17 cellular contexts compared by ENCODE assay signal in the genomic region with DNA sequence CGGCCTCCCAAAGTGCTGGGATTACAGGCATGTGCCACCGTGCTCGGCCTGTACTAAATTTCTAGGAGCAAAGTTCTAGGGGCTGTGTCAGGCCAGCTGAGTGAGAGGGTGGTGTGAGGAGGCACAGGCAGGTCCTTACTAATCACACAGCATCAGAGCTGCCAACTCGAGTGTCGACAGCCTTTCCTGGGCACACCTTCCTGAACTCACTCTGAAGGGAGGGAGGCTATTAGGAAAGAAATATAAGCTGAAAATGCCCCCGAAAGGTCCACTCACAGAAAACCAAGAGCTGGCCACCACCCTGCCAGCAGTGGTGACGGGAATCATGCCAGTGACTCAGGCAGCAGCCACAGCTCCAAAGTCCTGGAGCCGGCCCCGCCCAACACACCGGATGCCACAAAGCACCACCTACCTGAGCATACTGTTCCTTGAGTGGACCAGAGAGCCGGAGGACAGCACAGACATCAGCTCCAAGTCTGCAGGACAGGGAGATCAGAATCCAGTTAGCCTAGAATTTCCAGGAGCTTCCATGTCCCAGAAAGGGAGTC. TPM values are rescaled to one million over a fixed set of nuclear protein-coding genes. Genes with fewer than 3 reads are reported as not detected.
DNase-seq lines count a peak whose midpoint lies in the region; ATAC-seq, FAIRE-seq and TF ChIP-seq lines count a peak whose summit lies in the region.
"Had no signal": no experiment of that assay in that cellular context is flagged by ENCODE, and none has a peak within 500 bp of the region (broad histone marks: within the 10 kb centered on the region; RNA-seq: fewer than 3 reads in every experiment).

No MANE protein-coding gene starts in this region.

- H3K4me3 ChIP-seq in HEK293 (ENCODE audit: low read depth, low read length) = no peak overlapping the region
- peak overlapping the region in 2 of 3 experiments; percentile 20 to 57; a peak in 3 of 6 replicates for H3K4me3 ChIP-seq in HepG2 (replicated peaks in 1 of 3; ENCODE audit: insufficient read depth in 1 of 3, low read depth in 2 of 3, low read length in 3 of 3)

- H3K9me3 ChIP-seq in HEK293 (ENCODE audit: control insufficient read depth, insufficient read depth, low read depth, low read length) = no peaks in the 10 kb centered on the region
- no peaks in the 10 kb centered on the region for H3K9me3 ChIP-seq in HepG2 (ENCODE audit: low read length)

- CTCF ChIA-PET in HEK293 (lab: Yijun Ruan, JAX) = interaction anchor here (0.7 to 1.1 kb wide), 2 partner anchors 41 to 54 kb away, joined by 4 to 6 read pairs; no protein-coding TSS in a partner anchor
- CTCF ChIA-PET in HepG2 (lab: Yijun Ruan, JAX; ENCODE audit: low intra/inter-chr PET ratio, low total read pairs) = no interaction called here

- peaks cover 28% of the 10 kb centered on the region for H3K36me3 Mint-ChIP-seq in stimulated activated memory B cell treated with anti-CD40 and anti-IgM and Interleukin-4, amounts not matched to agents 10 μg/mL and 1 μg/mL and 100 μg/mL, for 72 hours

- peak overlapping the region; percentile 76 for H3K9ac ChIP-seq in HepG2 (ENCODE audit: insufficient read depth, low read depth, low read length)

- no peaks in the 10 kb centered on the region for H3K9me3 Mint-ChIP-seq in stimulated activated memory B cell treated with anti-CD40 and anti-IgM and Interleukin-4, amounts not matched to agents 10 μg/mL and 1 μg/mL and 100 μg/mL, for 72 hours
- H3K9me3 Mint-ChIP-seq: activated naive CD8-positive, alpha-beta T cell treated with anti-CD3 and anti-CD28 coated beads, Interleukin-2, amount 10 ng/mL, durations not matched to agents 7 days and 5 days; CD4-positive, alpha-beta memory T cell; stimulated activated effector memory CD8-positive, alpha-beta T cell treated with anti-CD3 and anti-CD28 coated beads, Interleukin-12 subunit alpha, Interleukin-12 subunit beta, amount 100 ng/mL, for 72 hours had no signal

- H3K36me3 ChIP-seq in HEK293 (ENCODE audit: control insufficient read depth in 2 of 2, insufficient read depth in 1 of 2, low read length in 2 of 2) (peaks cover 4 to 34% of the 10 kb centered on the region in 2 experiments; a peak in 2 of 3 replicates), HepG2 (replicated peaks in 1 of 2; ENCODE audit: control insufficient read depth in 1 of 2, insufficient read depth in 2 of 2, low read length in 2 of 2) (no peaks in the 10 kb centered on the region; a peak in 1 of 5 replicates)

- DNase-seq in astrocyte of the hippocampus (ENCODE audit: low read depth, low spot score) (peak; percentile 61), HepG2 (ENCODE audit: low spot score) (peak; percentile 85), ureter (ENCODE audit: low spot score) (peak; percentile 81)
- no peak for DNase-seq in stimulated activated CD4-positive, alpha-beta T cell treated with anti-CD3 and anti-CD28 coated beads, Interleukin-12 subunit alpha, Interleukin-12 subunit beta, amount 100 ng/mL, for 4 hours
- DNase-seq: activated CD8-positive, alpha-beta memory T cell treated with anti-CD3 and anti-CD28 coated beads, Interleukin-2, amount 50 U/mL, for 4 hours; activated naive CD8-positive, alpha-beta T cell treated with anti-CD3 and anti-CD28 coated beads, Interleukin-2, amount 10 ng/mL, durations not matched to agents 7 days and 5 days; CD4-positive, alpha-beta memory T cell; IMR-90; NCI-H1417; NCI-H526 treated with DMSO at 0.1 percent for 48 hours; stimulated activated CD4-positive, alpha-beta T cell treated with anti-CD3 and anti-CD28 coated beads, Interleukin-2, amount 100 ng/mL, for 48 hours; WERI-Rb-1 had no signal

- TF ChIP-seq EP300 in HepG2 (IDR thresholded peaks at IDR 0.05; ENCODE audit: low read depth in 2 of 2, low read length in 2 of 2) (0 out of 4 replicates have a peak, but pooled peaks of 1 of the 2 experiments have one; percentile 11), HepG2 (CRISPR knock-in tag; IDR thresholded peaks at IDR 0.05; ENCODE audit: borderline replicate concordance) (peak; percentile 47; the same call in 1 of the 2 replicates)

- POLR2A ChIA-PET in HEK293 (lab: Yijun Ruan, JAX) = interaction anchor here (0.6 kb wide), 1 partner anchor 12 kb away, joined by 3 read pairs; no protein-coding TSS in a partner anchor
- POLR2A ChIA-PET in HepG2 (lab: Yijun Ruan, JAX) = interaction anchor here (0.6 to 1.9 kb wide), 18 partner anchors 9 to 373 kb away, joined by 3 to 21 read pairs (median 4); a partner anchor contains a TSS

- in situ Hi-C loops in HepG2 (cut with HindIII; ENCODE audit: extremely low pct_ligation_motif_present, low pct_unique_long_range_greater_than_20kb) = no loop called here

- peak overlapping the region; percentile 78 for H3K4me2 ChIP-seq in HepG2 (ENCODE audit: low read depth, low read length)

- peak; percentile 85 for FAIRE-seq in HepG2 (lab: Jason Lieb, UNC)
- FAIRE-seq: colon had no signal

- H3K27ac ChIP-seq in HEK293 (ENCODE audit: extremely low read depth, low read depth, low read length) (no peak overlapping the region), HepG2 (ENCODE audit: extremely low read length, insufficient read depth, low read length) (peak overlapping the region; percentile 96)
- H3K27ac ChIP-seq: WERI-Rb-1 had no signal

- BruUV-seq in HepG2 (replicated peaks; lab: Mats Ljungman, UMichigan) = no TSS peak

- H3K27me3 ChIP-seq in HepG2 (ENCODE audit: control insufficient read depth in 1 of 2, insufficient read depth in 2 of 2, low read length in 2 of 2) = no peaks in the 10 kb centered on the region

- no peaks in the 10 kb centered on the region for H4K20me1 ChIP-seq in HepG2 (ENCODE audit: insufficient read depth, low read length)

- no peaks in the 10 kb centered on the region for H3K4me1 ChIP-seq in HEK293 (ENCODE audit: control insufficient read depth, insufficient read depth, low read length)
- peaks cover 41% of the 10 kb centered on the region for H3K4me1 ChIP-seq in HepG2 (ENCODE audit: insufficient read depth, low read length)

- TF ChIP-seq RAD21 in HepG2 (CRISPR knock-in tag; IDR thresholded peaks at IDR 0.05) = peak; percentile 11; the same call in 1 of the 2 replicates

- peak; percentile 77 to 83 for TF ChIP-seq POLR2A in HepG2 (IDR thresholded peaks at IDR 0.05; ENCODE audit: insufficient read depth in 1 of 2, low read depth in 2 of 2, low read length in 2 of 2)

- H3K27ac Mint-ChIP-seq in stimulated activated memory B cell treated with anti-CD40 and anti-IgM and Interleukin-4, amounts not matched to agents 10 μg/mL and 1 μg/mL and 100 μg/mL, for 72 hours = no peak overlapping the region
- H3K27ac Mint-ChIP-seq: activated naive CD8-positive, alpha-beta T cell treated with anti-CD3 and anti-CD28 coated beads, Interleukin-2, amount 10 ng/mL, durations not matched to agents 7 days and 5 days; stimulated activated effector memory CD8-positive, alpha-beta T cell treated with anti-CD3 and anti-CD28 coated beads, Interleukin-12 subunit alpha, Interleukin-12 subunit beta, amount 100 ng/mL, for 72 hours had no signal

- intact Hi-C loops in HepG2 (cut with micrococcal nuclease; ENCODE audit: unreplicated experiment) = no loop called here

- peaks cover 15% of the 10 kb centered on the region for H3K4me1 Mint-ChIP-seq in stimulated activated memory B cell treated with anti-CD40 and anti-IgM and Interleukin-4, amounts not matched to agents 10 μg/mL and 1 μg/mL and 100 μg/mL, for 72 hours

- no peak for TF ChIP-seq CTCF in HEK293 (tag by site-specific recombination; IDR thresholded peaks at IDR 0.05)
- peak; percentile 0; the same call in 1 of the 2 replicates for TF ChIP-seq CTCF in HepG2 (CRISPR knock-in tag; IDR thresholded peaks at IDR 0.05)

- no peak overlapping the region for H2AFZ ChIP-seq in HepG2 (ENCODE audit: low read length)

- no peaks in the 10 kb centered on the region for H3K27me3 Mint-ChIP-seq in stimulated activated memory B cell treated with anti-CD40 and anti-IgM and Interleukin-4, amounts not matched to agents 10 μg/mL and 1 μg/mL and 100 μg/mL, for 72 hours
- H3K27me3 Mint-ChIP-seq: activated naive CD8-positive, alpha-beta T cell treated with anti-CD3 and anti-CD28 coated beads, Interleukin-2, amount 10 ng/mL, durations not matched to agents 7 days and 5 days; CD4-positive, alpha-beta memory T cell had no signal

- no peak overlapping the region for H3K4me3 Mint-ChIP-seq in stimulated activated memory B cell treated with anti-CD40 and anti-IgM and Interleukin-4, amounts not matched to agents 10 μg/mL and 1 μg/mL and 100 μg/mL, for 72 hours
- H3K4me3 Mint-ChIP-seq: activated naive CD8-positive, alpha-beta T cell treated with anti-CD3 and anti-CD28 coated beads, Interleukin-2, amount 10 ng/mL, durations not matched to agents 7 days and 5 days; stimulated activated effector memory CD8-positive, alpha-beta T cell treated with anti-CD3 and anti-CD28 coated beads, Interleukin-12 subunit alpha, Interleukin-12 subunit beta, amount 100 ng/mL, for 72 hours had no signal

- WGBS in HepG2 (ENCODE audit: low lambda C conversion rate) = 2% methylated on average over 10 of the region's 11 CpGs

- no peaks in the 10 kb centered on the region for H3K79me2 ChIP-seq in HepG2 (ENCODE audit: insufficient read depth, low read length)

- ATAC-seq in HepG2 = peak; percentile 84
- no peak for ATAC-seq in HG02678 (IDR thresholded peaks at IDR 0.05; ENCODE audit: unreplicated experiment)
- no peak for ATAC-seq in stimulated activated memory B cell treated with anti-CD40 and anti-IgM and Interleukin-4, amounts not matched to agents 10 μg/mL and 1 μg/mL and 100 μg/mL, for 72 hours
- ATAC-seq: stimulated activated effector memory CD8-positive, alpha-beta T cell treated with anti-CD3 and anti-CD28 coated beads, Interleukin-12 subunit alpha, Interleukin-12 subunit beta, amount 100 ng/mL, for 72 hours had no signal

RNA-seq across cellular contexts. Expression of a gene that starts 4.5 kb away (rescaled TPM):
- total RNA-seq in HepG2 (2016; rRNA removed; fragmentation: Illumina TruSeq; extraction: Trizol) = 3.9 and 7.5 TPM in 2 replicates
- 2.0 TPM in 2 replicates for total RNA-seq in HepG2 (2016; cell fraction: cytosol; rRNA removed; fragmentation: Illumina TruSeq; extraction: Trizol; ENCODE audit: low read depth)
- 4.1 and 6.4 TPM in 2 replicates for total RNA-seq in HepG2 (2016; cell fraction: insoluble cytoplasmic fraction; rRNA removed; fragmentation: Illumina TruSeq; extraction: Trizol)
- total RNA-seq in HepG2 (2016; cell fraction: membrane; rRNA removed; fragmentation: Illumina TruSeq; extraction: Trizol) = 4.3 and 4.8 TPM in 2 replicates
- total RNA-seq in HepG2 (2016; cell fraction: nucleus; rRNA removed; fragmentation: Illumina TruSeq; extraction: Trizol) = 3.2 and 3.7 TPM in 2 replicates
- polyA plus RNA-seq in HepG2 (2011; rRNA removed) = 12.6 and 17.4 TPM in 2 replicates
- 19.0 and 20.6 TPM in 2 replicates for polyA plus RNA-seq in HepG2 (2011; cell fraction: cytosol; rRNA removed)
- polyA plus RNA-seq in HepG2 (2011; cell fraction: nucleus; rRNA removed) = 3.9 and 6.7 TPM in 2 replicates
- polyA plus RNA-seq in HepG2 (2012) = 15.0 and 16.3 TPM in 2 replicates
- 8.8 and 9.3 TPM in 2 replicates for polyA plus RNA-seq in HepG2 (2016; cell fraction: cytosol; fragmentation: Illumina TruSeq; extraction: Trizol; ENCODE audit: low read depth)
- 20.0 and 21.9 TPM in 2 replicates for polyA plus RNA-seq in HepG2 (2016; cell fraction: insoluble cytoplasmic fraction; fragmentation: Illumina TruSeq; extraction: Trizol; ENCODE audit: low read depth)
- polyA plus RNA-seq in HepG2 (2016; cell fraction: membrane; fragmentation: Illumina TruSeq; extraction: Trizol; ENCODE audit: low read depth) = 12.0 and 14.8 TPM in 2 replicates
- polyA plus RNA-seq in HepG2 (2016; cell fraction: nucleus; fragmentation: Illumina TruSeq; extraction: Trizol; ENCODE audit: insufficient read depth, low read depth) = 10.8 and 11.8 TPM in 2 replicates
- 8.2 and 17.7 TPM in 2 replicates for polyA minus RNA-seq in HepG2 (2011; rRNA and poly(A)+ RNA removed; ENCODE audit: low replicate concordance)
- polyA minus RNA-seq in HepG2 (2011; cell fraction: cytosol; rRNA and poly(A)+ RNA removed) = 4.5 and 7.3 TPM in 2 replicates
- 2.1 and 4.5 TPM in 2 replicates for polyA minus RNA-seq in HepG2 (2011; cell fraction: nucleus; rRNA and poly(A)+ RNA removed)
- total RNA-seq in ureter = 41.8 TPM

RNA-seq across cellular contexts. Expression of a gene that starts 23.9 kb away (rescaled TPM):
- 7.3 and 16.3 TPM in 2 replicates for total RNA-seq in HepG2 (2016; rRNA removed; fragmentation: Illumina TruSeq; extraction: Trizol)
- total RNA-seq in HepG2 (2016; cell fraction: cytosol; rRNA removed; fragmentation: Illumina TruSeq; extraction: Trizol; ENCODE audit: low read depth) = 2.0 and 2.1 TPM in 2 replicates
- 5.9 and 16.8 TPM in 2 replicates for total RNA-seq in HepG2 (2016; cell fraction: insoluble cytoplasmic fraction; rRNA removed; fragmentation: Illumina TruSeq; extraction: Trizol)
- total RNA-seq in HepG2 (2016; cell fraction: membrane; rRNA removed; fragmentation: Illumina TruSeq; extraction: Trizol) = 2.1 and 2.2 TPM in 2 replicates
- 16.4 and 17.3 TPM in 2 replicates for total RNA-seq in HepG2 (2016; cell fraction: nucleus; rRNA removed; fragmentation: Illumina TruSeq; extraction: Trizol)
- polyA plus RNA-seq in HepG2 (2011; rRNA removed) = 31.9 and 40.0 TPM in 2 replicates
- polyA plus RNA-seq in HepG2 (2011; cell fraction: cytosol; rRNA removed) = 30.4 and 31.5 TPM in 2 replicates
- 31.2 and 36.7 TPM in 2 replicates for polyA plus RNA-seq in HepG2 (2011; cell fraction: nucleus; rRNA removed)
- 17.1 and 23.1 TPM in 2 replicates for polyA plus RNA-seq in HepG2 (2012)
- polyA plus RNA-seq in HepG2 (2016; cell fraction: cytosol; fragmentation: Illumina TruSeq; extraction: Trizol; ENCODE audit: low read depth) = 0.68 and 0.86 TPM in 2 replicates
- polyA plus RNA-seq in HepG2 (2016; cell fraction: insoluble cytoplasmic fraction; fragmentation: Illumina TruSeq; extraction: Trizol; ENCODE audit: low read depth) = 5.1 and 5.5 TPM in 2 replicates
- 1.1 and 1.3 TPM in 2 replicates for polyA plus RNA-seq in HepG2 (2016; cell fraction: membrane; fragmentation: Illumina TruSeq; extraction: Trizol; ENCODE audit: low read depth)
- polyA plus RNA-seq in HepG2 (2016; cell fraction: nucleus; fragmentation: Illumina TruSeq; extraction: Trizol; ENCODE audit: insufficient read depth, low read depth) = 22.7 and 24.2 TPM in 2 replicates
- polyA minus RNA-seq in HepG2 (2011; rRNA and poly(A)+ RNA removed; ENCODE audit: low replicate concordance) = 25.2 and 29.8 TPM in 2 replicates
- 12.7 and 15.3 TPM in 2 replicates for polyA minus RNA-seq in HepG2 (2011; cell fraction: cytosol; rRNA and poly(A)+ RNA removed)
- polyA minus RNA-seq in HepG2 (2011; cell fraction: nucleus; rRNA and poly(A)+ RNA removed) = 12.6 and 15.4 TPM in 2 replicates
- total RNA-seq in ureter = 71.2 TPM

RNA-seq across cellular contexts. Expression of a gene that starts 29.6 kb away (rescaled TPM):
- 20.3 and 21.3 TPM in 2 replicates for total RNA-seq in HepG2 (2016; rRNA removed; fragmentation: Illumina TruSeq; extraction: Trizol)
- total RNA-seq in HepG2 (2016; cell fraction: cytosol; rRNA removed; fragmentation: Illumina TruSeq; extraction: Trizol; ENCODE audit: low read depth) = 3.2 and 3.5 TPM in 2 replicates
- 19.3 and 19.4 TPM in 2 replicates for total RNA-seq in HepG2 (2016; cell fraction: insoluble cytoplasmic fraction; rRNA removed; fragmentation: Illumina TruSeq; extraction: Trizol)
- 14.9 and 16.1 TPM in 2 replicates for total RNA-seq in HepG2 (2016; cell fraction: membrane; rRNA removed; fragmentation: Illumina TruSeq; extraction: Trizol)
- 10.9 and 15.3 TPM in 2 replicates for total RNA-seq in HepG2 (2016; cell fraction: nucleus; rRNA removed; fragmentation: Illumina TruSeq; extraction: Trizol)
- 21.8 and 24.3 TPM in 2 replicates for polyA plus RNA-seq in HepG2 (2011; rRNA removed)
- 16.5 and 18.4 TPM in 2 replicates for polyA plus RNA-seq in HepG2 (2011; cell fraction: cytosol; rRNA removed)
- polyA plus RNA-seq in HepG2 (2011; cell fraction: nucleus; rRNA removed) = 31.3 and 35.1 TPM in 2 replicates
- 16.9 and 18.8 TPM in 2 replicates for polyA plus RNA-seq in HepG2 (2012)
- 3.3 TPM in 2 replicates for polyA plus RNA-seq in HepG2 (2016; cell fraction: cytosol; fragmentation: Illumina TruSeq; extraction: Trizol; ENCODE audit: low read depth)
- polyA plus RNA-seq in HepG2 (2016; cell fraction: insoluble cytoplasmic fraction; fragmentation: Illumina TruSeq; extraction: Trizol; ENCODE audit: low read depth) = 23.0 and 27.3 TPM in 2 replicates
- polyA plus RNA-seq in HepG2 (2016; cell fraction: membrane; fragmentation: Illumina TruSeq; extraction: Trizol; ENCODE audit: low read depth) = 11.9 and 12.7 TPM in 2 replicates
- polyA plus RNA-seq in HepG2 (2016; cell fraction: nucleus; fragmentation: Illumina TruSeq; extraction: Trizol; ENCODE audit: insufficient read depth, low read depth) = 25.6 and 27.8 TPM in 2 replicates
- 20.6 and 39.8 TPM in 2 replicates for polyA minus RNA-seq in HepG2 (2011; rRNA and poly(A)+ RNA removed; ENCODE audit: low replicate concordance)
- polyA minus RNA-seq in HepG2 (2011; cell fraction: cytosol; rRNA and poly(A)+ RNA removed) = 12.1 and 13.1 TPM in 2 replicates
- polyA minus RNA-seq in HepG2 (2011; cell fraction: nucleus; rRNA and poly(A)+ RNA removed) = 11.5 and 15.9 TPM in 2 replicates
- 35.8 TPM for total RNA-seq in ureter

RNA-seq across cellular contexts. Expression of a gene that starts 38.5 kb away (rescaled TPM):
- total RNA-seq in HepG2 (2016; rRNA removed; fragmentation: Illumina TruSeq; extraction: Trizol) = 52.0 and 55.0 TPM in 2 replicates
- total RNA-seq in HepG2 (2016; cell fraction: cytosol; rRNA removed; fragmentation: Illumina TruSeq; extraction: Trizol; ENCODE audit: low read depth) = 10.4 and 11.4 TPM in 2 replicates
- 43.4 and 62.0 TPM in 2 replicates for total RNA-seq in HepG2 (2016; cell fraction: insoluble cytoplasmic fraction; rRNA removed; fragmentation: Illumina TruSeq; extraction: Trizol)
- 32.4 and 34.5 TPM in 2 replicates for total RNA-seq in HepG2 (2016; cell fraction: membrane; rRNA removed; fragmentation: Illumina TruSeq; extraction: Trizol)
- 38.5 and 42.7 TPM in 2 replicates for total RNA-seq in HepG2 (2016; cell fraction: nucleus; rRNA removed; fragmentation: Illumina TruSeq; extraction: Trizol)
- 137 and 146 TPM in 2 replicates for polyA plus RNA-seq in HepG2 (2011; rRNA removed)
- 58.2 and 72.4 TPM in 2 replicates for polyA plus RNA-seq in HepG2 (2011; cell fraction: cytosol; rRNA removed)
- 261 and 328 TPM in 2 replicates for polyA plus RNA-seq in HepG2 (2011; cell fraction: nucleus; rRNA removed)
- 46.9 and 60.8 TPM in 2 replicates for polyA plus RNA-seq in HepG2 (2012)
- polyA plus RNA-seq in HepG2 (2016; cell fraction: cytosol; fragmentation: Illumina TruSeq; extraction: Trizol; ENCODE audit: low read depth) = 13.4 and 13.5 TPM in 2 replicates
- 59.8 and 73.1 TPM in 2 replicates for polyA plus RNA-seq in HepG2 (2016; cell fraction: insoluble cytoplasmic fraction; fragmentation: Illumina TruSeq; extraction: Trizol; ENCODE audit: low read depth)
- polyA plus RNA-seq in HepG2 (2016; cell fraction: membrane; fragmentation: Illumina TruSeq; extraction: Trizol; ENCODE audit: low read depth) = 34.6 and 37.7 TPM in 2 replicates
- polyA plus RNA-seq in HepG2 (2016; cell fraction: nucleus; fragmentation: Illumina TruSeq; extraction: Trizol; ENCODE audit: insufficient read depth, low read depth) = 141 and 171 TPM in 2 replicates
- polyA minus RNA-seq in HepG2 (2011; rRNA and poly(A)+ RNA removed; ENCODE audit: low replicate concordance) = 119 and 193 TPM in 2 replicates
- 49.8 and 52.4 TPM in 2 replicates for polyA minus RNA-seq in HepG2 (2011; cell fraction: cytosol; rRNA and poly(A)+ RNA removed)
- 37.5 and 41.5 TPM in 2 replicates for polyA minus RNA-seq in HepG2 (2011; cell fraction: nucleus; rRNA and poly(A)+ RNA removed)
- 216 TPM for total RNA-seq in ureter

RNA-seq across cellular contexts. Expression of a gene that starts 42.5 kb away (rescaled TPM):
- total RNA-seq in HepG2 (2016; rRNA removed; fragmentation: Illumina TruSeq; extraction: Trizol) (217 and 268 TPM in 2 replicates), ureter (24.8 TPM)
- total RNA-seq in HepG2 (2016; cell fraction: cytosol; rRNA removed; fragmentation: Illumina TruSeq; extraction: Trizol; ENCODE audit: low read depth) = 95.8 and 111 TPM in 2 replicates
- 219 and 283 TPM in 2 replicates for total RNA-seq in HepG2 (2016; cell fraction: insoluble cytoplasmic fraction; rRNA removed; fragmentation: Illumina TruSeq; extraction: Trizol)
- 160 and 171 TPM in 2 replicates for total RNA-seq in HepG2 (2016; cell fraction: membrane; rRNA removed; fragmentation: Illumina TruSeq; extraction: Trizol)
- 75.7 and 82.8 TPM in 2 replicates for total RNA-seq in HepG2 (2016; cell fraction: nucleus; rRNA removed; fragmentation: Illumina TruSeq; extraction: Trizol)
- polyA plus RNA-seq in HepG2 (2011; rRNA removed) = 122 and 222 TPM in 2 replicates
- 141 and 184 TPM in 2 replicates for polyA plus RNA-seq in HepG2 (2011; cell fraction: cytosol; rRNA removed)
- polyA plus RNA-seq in HepG2 (2011; cell fraction: nucleus; rRNA removed) = 54.7 and 67.5 TPM in 2 replicates
- 103 and 128 TPM in 2 replicates for polyA plus RNA-seq in HepG2 (2012)
- 98.3 and 114 TPM in 2 replicates for polyA plus RNA-seq in HepG2 (2016; cell fraction: cytosol; fragmentation: Illumina TruSeq; extraction: Trizol; ENCODE audit: low read depth)
- polyA plus RNA-seq in HepG2 (2016; cell fraction: insoluble cytoplasmic fraction; fragmentation: Illumina TruSeq; extraction: Trizol; ENCODE audit: low read depth) = 306 and 328 TPM in 2 replicates
- 149 and 155 TPM in 2 replicates for polyA plus RNA-seq in HepG2 (2016; cell fraction: membrane; fragmentation: Illumina TruSeq; extraction: Trizol; ENCODE audit: low read depth)
- polyA plus RNA-seq in HepG2 (2016; cell fraction: nucleus; fragmentation: Illumina TruSeq; extraction: Trizol; ENCODE audit: insufficient read depth, low read depth) = 139 and 158 TPM in 2 replicates
- 89.2 and 369 TPM in 2 replicates for polyA minus RNA-seq in HepG2 (2011; rRNA and poly(A)+ RNA removed; ENCODE audit: low replicate concordance)
- 31.4 and 39.6 TPM in 2 replicates for polyA minus RNA-seq in HepG2 (2011; cell fraction: cytosol; rRNA and poly(A)+ RNA removed)
- 20.0 and 31.2 TPM in 2 replicates for polyA minus RNA-seq in HepG2 (2011; cell fraction: nucleus; rRNA and poly(A)+ RNA removed)
